Comparison of ENCODE assay signal across 8 cellular contexts in the genomic region with DNA sequence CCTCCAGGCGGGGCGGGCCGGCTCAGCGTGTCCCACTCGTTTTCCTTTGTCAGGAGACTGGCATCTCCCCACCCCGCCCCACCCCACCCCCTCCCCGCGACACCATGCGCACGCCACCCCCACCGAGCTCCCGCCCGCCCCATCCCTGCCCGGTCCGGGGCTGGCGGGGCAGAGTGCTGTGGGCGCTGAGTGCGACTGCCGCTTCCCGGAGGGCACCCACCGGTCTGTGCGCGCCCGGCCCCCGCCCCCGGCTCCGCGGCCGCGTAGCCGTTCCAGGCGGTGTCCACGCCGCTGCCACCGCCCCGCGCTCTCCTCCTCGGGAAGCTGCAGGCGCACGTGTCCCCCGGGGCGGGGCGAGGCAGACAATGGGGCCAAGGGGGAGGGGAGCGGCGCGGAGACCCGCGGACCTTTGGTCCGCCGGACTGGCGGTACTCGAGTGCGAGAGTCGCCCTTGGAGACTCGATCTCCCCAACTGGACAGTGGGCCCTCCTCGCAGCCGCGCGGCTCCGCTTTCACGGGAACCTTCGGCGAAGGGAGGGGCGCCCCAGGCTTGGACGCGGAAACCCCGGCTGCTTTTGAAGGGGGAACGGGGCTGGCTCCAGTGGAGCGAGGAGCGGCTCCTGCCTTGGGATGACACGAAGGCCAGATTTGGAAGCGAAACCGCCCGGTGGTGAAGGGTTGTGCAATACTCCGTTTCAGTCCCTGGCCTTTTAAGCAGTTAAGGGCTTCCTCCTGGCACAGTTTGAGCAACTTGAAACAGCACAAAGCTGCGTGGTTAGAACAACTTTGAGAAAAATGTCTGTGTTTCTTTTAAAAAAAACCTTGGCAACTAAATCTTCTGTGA. TPM values are rescaled to one million over a fixed set of nuclear protein-coding genes. Genes with fewer than 3 reads are reported as not detected.
A peak's percentile ranks its signal among the peaks of the same experiment; 100 is the strongest.
DNase-seq lines count a peak whose midpoint lies in the region; ATAC-seq and TF ChIP-seq lines count a peak whose summit lies in the region.

No MANE protein-coding gene starts in this region.

- in situ Hi-C loops in SK-MEL-5 (cut with HindIII; ENCODE audit: low pct_unique_long_range_greater_than_20kb, low sequenced_read_pairs), result no loop called here
- in situ Hi-C loops in transverse colon (cut with MboI; ENCODE audit: low pct_ligation_motif_present in 1 of 4, low pct_unique_long_range_greater_than_20kb in 1 of 4, low sequenced_read_pairs in 3 of 4), result no loop called here

- peaks cover 20% of the 10 kb centered on the region for H3K36me3 ChIP-seq in cardiac muscle cell
- no peaks in the 10 kb centered on the region for H3K36me3 ChIP-seq in parathyroid adenoma (ENCODE audit: control insufficient read depth, insufficient read depth, low read length)
- H3K36me3 ChIP-seq in transverse colon, result peaks cover 0 to 14% (median 4%) of the 10 kb centered on the region in 4 donors

- H3K9ac ChIP-seq in parathyroid adenoma, result peak overlapping the region; percentile 82

- peak overlapping the region; percentile 63 for H3K4me3 ChIP-seq in GM08714 (ENCODE audit: low read length)
- peak overlapping the region; percentile 76 for H3K4me3 ChIP-seq in cardiac muscle cell
- peak overlapping the region; percentile 91 for H3K4me3 ChIP-seq in parathyroid adenoma (ENCODE audit: low read depth, low read length)
- peak overlapping the region; percentile 66 to 96 (median 81) for H3K4me3 ChIP-seq in transverse colon

- H2AFZ ChIP-seq in parathyroid adenoma, result peak overlapping the region; percentile 99

- peak overlapping the region; percentile 94 for H3K4me2 ChIP-seq in parathyroid adenoma (ENCODE audit: low read length)

- 0 to 7% methylated on average over 6 to 18 of the region's 76 CpGs for WGBS in transverse colon (ENCODE audit: low coverage in 1 of 2), 2 donors

- peaks cover 8% of the 10 kb centered on the region for H3K27me3 Mint-ChIP-seq in HFFc6 (ENCODE audit: insufficient read depth)
- H3K27me3 Mint-ChIP-seq in activated naive CD8-positive, alpha-beta T cell treated with anti-CD3 and anti-CD28 coated beads, Interleukin-2, amount 10 ng/mL, durations not matched to agents 7 days and 5 days, result peaks cover 5% of the 10 kb centered on the region

- peaks cover 38% of the 10 kb centered on the region for H3K36me3 Mint-ChIP-seq in HFFc6 (ENCODE audit: low read depth)
- H3K36me3 Mint-ChIP-seq in activated naive CD8-positive, alpha-beta T cell treated with anti-CD3 and anti-CD28 coated beads, Interleukin-2, amount 10 ng/mL, durations not matched to agents 7 days and 5 days, result peaks cover 26% of the 10 kb centered on the region

- H3K4me1 ChIP-seq in cardiac muscle cell (ENCODE audit: low read depth), result peaks cover 20% of the 10 kb centered on the region
- peaks cover 8% of the 10 kb centered on the region for H3K4me1 ChIP-seq in parathyroid adenoma
- peaks cover 9 to 38% (median 30%) of the 10 kb centered on the region in 4 donors for H3K4me1 ChIP-seq in transverse colon

- peak; percentile 50 for ATAC-seq in activated naive CD8-positive, alpha-beta T cell treated with anti-CD3 and anti-CD28 coated beads, Interleukin-2, amount 10 ng/mL, durations not matched to agents 7 days and 5 days (ENCODE audit: low read depth)

- POLR2A ChIA-PET in activated naive CD8-positive, alpha-beta T cell treated with anti-CD3 and anti-CD28 coated beads, Interleukin-2, amount 10 ng/mL, durations not matched to agents 7 days and 5 days (lab: Charles Lee), result interaction anchor here (0.6 to 9.7 kb wide), 15 partner anchors 9 to 1092 kb away, joined by 3 to 645 read pairs (median 5); a partner anchor contains a TSS

- DNase-seq in HFFc6, result peak; percentile 83
- peak; percentile 96 for DNase-seq in MV-4-11 (lab: John Stamatoyannopoulos, UW)
- DNase-seq in SK-MEL-5 (ENCODE audit: low read depth, low spot score), result peak; percentile 90
- DNase-seq in activated naive CD8-positive, alpha-beta T cell treated with anti-CD3 and anti-CD28 coated beads, Interleukin-2, amount 10 ng/mL, durations not matched to agents 7 days and 5 days, result peak; percentile 86
- DNase-seq in cardiac muscle cell (ENCODE audit: low read depth in 1 of 2, low spot score in 1 of 2), result peak; percentile 94 to 98
- peak; percentile 89 for DNase-seq in transverse colon

- H3K9me3 ChIP-seq in cardiac muscle cell (ENCODE audit: low read depth), result no peaks in the 10 kb centered on the region
- H3K9me3 ChIP-seq in parathyroid adenoma (ENCODE audit: control insufficient read depth, low read length), result no peaks in the 10 kb centered on the region
- H3K9me3 ChIP-seq in transverse colon, result no peaks in the 10 kb centered on the region

- TF ChIP-seq CTCF in HFFc6 (IDR thresholded peaks at IDR 0.05) (no peak), cardiac muscle cell (IDR thresholded peaks at IDR 0.05; ENCODE audit: low read depth, low read length) (no peak), parathyroid adenoma (IDR thresholded peaks at IDR 0.05) (no peak), transverse colon (IDR thresholded peaks at IDR 0.05) (no peak)

- intact Hi-C loops in transverse colon (cut with DNase I; ENCODE audit: low total_unique reads), result no loop called here

- peaks cover 26% of the 10 kb centered on the region for H3K79me2 ChIP-seq in parathyroid adenoma

- peak overlapping the region; percentile 92 for H3K4me3 Mint-ChIP-seq in HFFc6
- peak overlapping the region; percentile 97 for H3K4me3 Mint-ChIP-seq in activated naive CD8-positive, alpha-beta T cell treated with anti-CD3 and anti-CD28 coated beads, Interleukin-2, amount 10 ng/mL, durations not matched to agents 7 days and 5 days

- H3K27ac ChIP-seq in cardiac muscle cell (peak overlapping the region; percentile 99), parathyroid adenoma (peak overlapping the region; percentile 99), transverse colon (peak overlapping the region; percentile 97 to 100 (median 98))

- no peaks in the 10 kb centered on the region for H3K9me3 Mint-ChIP-seq in HFFc6
- H3K9me3 Mint-ChIP-seq in activated naive CD8-positive, alpha-beta T cell treated with anti-CD3 and anti-CD28 coated beads, Interleukin-2, amount 10 ng/mL, durations not matched to agents 7 days and 5 days, result no peaks in the 10 kb centered on the region

- H3K27ac Mint-ChIP-seq in HFFc6, result peak overlapping the region; percentile 99
- H3K27ac Mint-ChIP-seq in activated naive CD8-positive, alpha-beta T cell treated with anti-CD3 and anti-CD28 coated beads, Interleukin-2, amount 10 ng/mL, durations not matched to agents 7 days and 5 days, result peak overlapping the region; percentile 100

- H3K27me3 ChIP-seq in cardiac muscle cell (no peaks in the 10 kb centered on the region), parathyroid adenoma (ENCODE audit: control insufficient read depth, insufficient read depth, low read length) (no peaks in the 10 kb centered on the region), transverse colon (no peaks in the 10 kb centered on the region)

- TF ChIP-seq POLR2A in transverse colon (IDR thresholded peaks at IDR 0.05), result peak; percentile 89

- no peak for TF ChIP-seq EP300 in transverse colon (IDR thresholded peaks at IDR 0.05; ENCODE audit: low read depth)

- H3K4me1 Mint-ChIP-seq in HFFc6 (ENCODE audit: low read depth), result peaks cover 40% of the 10 kb centered on the region
- peaks cover 34% of the 10 kb centered on the region for H3K4me1 Mint-ChIP-seq in activated naive CD8-positive, alpha-beta T cell treated with anti-CD3 and anti-CD28 coated beads, Interleukin-2, amount 10 ng/mL, durations not matched to agents 7 days and 5 days

RNA-seq across cellular contexts. Expression of a gene that starts 1.1 kb away (rescaled TPM):
- total RNA-seq in HFFc6 (2021; fragmentation: NEBNext Ultra II Directional; extraction: Animal tissue kit (Norgen Biotek cat#: 25700)), result 100 to 1,000 TPM; 122 to 139 (median 133) TPM
- 67.5 and 68.1 TPM in 2 replicates for total RNA-seq in SK-MEL-5 (2014; rRNA removed; shearing (Covaris generic))
- 60.5 and 77.0 TPM in 2 replicates for polyA plus RNA-seq in SK-MEL-5 (2015; cell fraction: cytosol; rRNA removed)
- 47.0 and 54.4 TPM in 2 replicates for polyA plus RNA-seq in SK-MEL-5 (2015; cell fraction: nucleus; rRNA removed)
- total RNA-seq in activated naive CD8-positive, alpha-beta T cell treated with anti-CD3 and anti-CD28 coated beads, Interleukin-2, amount 10 ng/mL, durations not matched to agents 7 days and 5 days, result 10 to 100 TPM; 94.4 to 99.3 TPM
- total RNA-seq in cardiac muscle cell, result 28.5 and 40.7 TPM in 2 replicates
- polyA plus RNA-seq in cardiac muscle cell, result 45.9 and 48.8 TPM in 2 replicates
- 10 to 100 TPM; 27.7 to 84.8 (median 41.9) TPM for total RNA-seq in transverse colon

RNA-seq across cellular contexts. Expression of a gene that starts 50.1 kb away (rescaled TPM):
- total RNA-seq in HFFc6 (2021; fragmentation: NEBNext Ultra II Directional; extraction: Animal tissue kit (Norgen Biotek cat#: 25700)), result 10 to 100 TPM; 60.9 to 69.3 (median 65.3) TPM
- 80.6 and 87.1 TPM in 2 replicates for total RNA-seq in SK-MEL-5 (2014; rRNA removed; shearing (Covaris generic))
- polyA plus RNA-seq in SK-MEL-5 (2015; cell fraction: cytosol; rRNA removed), result 26.9 and 45.1 TPM in 2 replicates
- polyA plus RNA-seq in SK-MEL-5 (2015; cell fraction: nucleus; rRNA removed), result 99.2 and 138 TPM in 2 replicates
- total RNA-seq in activated naive CD8-positive, alpha-beta T cell treated with anti-CD3 and anti-CD28 coated beads, Interleukin-2, amount 10 ng/mL, durations not matched to agents 7 days and 5 days, result 10 to 100 TPM; 55.6 to 67.5 TPM
- total RNA-seq in cardiac muscle cell, result 52.8 and 103 TPM in 2 replicates
- polyA plus RNA-seq in cardiac muscle cell, result 53.8 and 58.1 TPM in 2 replicates
- 100 to 1,000 TPM in 3 of 4 donors, 10 to 100 TPM in 1; 27.3 to 134 (median 116) TPM for total RNA-seq in transverse colon

Comparison
In these comparisons a context has a peak if more than half of its experiments do, and no peak if none do; other contexts are left out.
1. Peak in every context shown above with its lines: DNase-seq, ATAC-seq, H3K4me3 ChIP-seq and H3K27ac ChIP-seq.